Comparison of ENCODE assay signal across 8 cellular contexts in the genomic region with DNA sequence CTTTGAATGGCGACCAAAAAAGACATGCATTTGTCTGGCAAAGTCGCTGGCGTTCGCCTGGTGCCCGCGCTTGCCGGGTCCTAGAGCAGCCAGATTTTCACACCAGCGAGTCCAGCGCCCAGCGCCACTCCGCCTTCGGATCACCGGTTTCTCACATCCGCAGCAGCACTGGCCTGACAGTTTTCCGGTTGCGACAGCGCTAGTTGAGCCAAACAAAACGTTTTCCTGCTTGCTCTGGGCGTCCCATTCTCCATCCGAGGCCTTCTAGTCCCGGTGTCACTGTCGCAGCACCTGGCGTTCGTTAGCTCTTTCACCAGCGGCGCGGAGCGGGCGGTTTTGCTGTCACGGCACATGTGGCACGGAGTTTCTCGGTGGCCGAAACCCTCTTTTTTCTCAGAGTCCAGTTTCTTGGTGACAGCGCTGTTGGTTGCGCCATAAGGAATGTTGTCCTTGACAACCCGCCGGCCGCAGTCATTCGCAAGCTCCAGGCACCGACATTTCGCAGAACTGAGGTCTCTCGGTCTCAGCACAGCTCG. TPM values are rescaled to one million over a fixed set of nuclear protein-coding genes. Genes with fewer than 3 reads are reported as not detected.
DNase-seq lines count a peak whose midpoint lies in the region; ATAC-seq and TF ChIP-seq lines count a peak whose summit lies in the region.

No MANE protein-coding gene starts in this region.

- ATAC-seq in GM19455 (IDR thresholded peaks at IDR 0.05; ENCODE audit: unreplicated experiment) (peak; percentile 54), HG03558 (IDR thresholded peaks at IDR 0.05; ENCODE audit: extremely low read depth, unreplicated experiment) (peak; percentile 28)

- H3K27ac Mint-ChIP-seq in CD14-positive monocyte, result peak overlapping the region; percentile 100

- H3K36me3 ChIP-seq in parathyroid adenoma (ENCODE audit: control insufficient read depth, insufficient read depth, low read length) (no peaks in the 10 kb centered on the region), tibial artery (no peaks in the 10 kb centered on the region)

- TF ChIP-seq CTCF in CD14-positive monocyte (IDR thresholded peaks at IDR 0.05) (no peak), parathyroid adenoma (IDR thresholded peaks at IDR 0.05) (no peak), tibial artery (IDR thresholded peaks at IDR 0.05) (no peak)

- DNase-seq in CD14-positive monocyte (ENCODE audit: low spot score), result peak; percentile 91
- peak; percentile 96 for DNase-seq in RPMI8226
- peak; percentile 48 for DNase-seq in activated gamma-delta T cell (lab: John Stamatoyannopoulos, UW)
- DNase-seq in head of caudate nucleus, result peak in 36 of 42 donors; percentile 18 to 70 (median 48)
- DNase-seq in tibial artery, result peak; percentile 87 to 94

- H3K4me3 ChIP-seq in parathyroid adenoma (ENCODE audit: low read depth, low read length) (peak overlapping the region; percentile 56), tibial artery (peak overlapping the region; percentile 61 to 77)

- H2AFZ ChIP-seq in parathyroid adenoma, result peak overlapping the region; percentile 56

- peaks cover 2% of the 10 kb centered on the region for H3K9me3 ChIP-seq in parathyroid adenoma (ENCODE audit: control insufficient read depth, low read length)
- H3K9me3 ChIP-seq in tibial artery, result no peaks in the 10 kb centered on the region

- peaks cover 9% of the 10 kb centered on the region for H3K27me3 ChIP-seq in parathyroid adenoma (ENCODE audit: control insufficient read depth, insufficient read depth, low read length)
- no peaks in the 10 kb centered on the region for H3K27me3 ChIP-seq in tibial artery

- peak overlapping the region; percentile 99 to 100 for H3K4me3 Mint-ChIP-seq in CD14-positive monocyte

- intact Hi-C loops in CD14-positive monocyte (cut with micrococcal nuclease), result loop anchor here (1.0 to 10.0 kb wide), 4 partner anchors 41 to 203 kb away; a partner anchor contains a TSS
- intact Hi-C loops in head of caudate nucleus (cut with DNase I), result no loop called here
- intact Hi-C loops in tibial artery (cut with DNase I; ENCODE audit: low total_unique reads), result loop anchor here (5.0 kb wide), 2 partner anchors 40 to 130 kb away; a partner anchor contains a TSS

- peak overlapping the region; percentile 47 for H3K4me2 ChIP-seq in parathyroid adenoma (ENCODE audit: low read length)

- H3K27me3 Mint-ChIP-seq in CD14-positive monocyte (ENCODE audit: low read depth in 3 of 3), result peaks cover 0 to 5% (median 2%) of the 10 kb centered on the region in 3 donors

- H3K4me1 Mint-ChIP-seq in CD14-positive monocyte, result peaks cover 37% of the 10 kb centered on the region

- H3K4me1 ChIP-seq in parathyroid adenoma (no peaks in the 10 kb centered on the region), tibial artery (peaks cover 0 to 5% (median 2%) of the 10 kb centered on the region in 4 donors)

- peaks cover 2 to 6% of the 10 kb centered on the region in 2 donors for H3K36me3 Mint-ChIP-seq in CD14-positive monocyte

- H3K9me3 Mint-ChIP-seq in CD14-positive monocyte, result peaks cover 0 to 26% (median 8%) of the 10 kb centered on the region in 7 donors

- H3K79me2 ChIP-seq in parathyroid adenoma, result no peaks in the 10 kb centered on the region

- H3K27ac ChIP-seq in parathyroid adenoma (peak overlapping the region; percentile 84), tibial artery (peak overlapping the region; percentile 92 to 97)

- H3K9ac ChIP-seq in parathyroid adenoma, result no peak overlapping the region

RNA-seq across cellular contexts. Expression of a gene that starts 48.0 kb away (rescaled TPM):
- polyA plus RNA-seq in CD14-positive monocyte, result 1 to 10 TPM; 2.3 to 3.1 TPM

Comparison
In these comparisons a context has a peak if more than half of its experiments do, and no peak if none do; other contexts are left out.
1. Peak in every context shown above with its lines: DNase-seq, ATAC-seq, H3K4me3 ChIP-seq and H3K27ac ChIP-seq.